ENCODE assay signal across 16 cellular contexts in genomic region chr12:115251727-115252126, GRCh38.
"Had no signal": no experiment of that assay in that cellular context is flagged by ENCODE, and none has a peak within 500 bp of the region (broad histone marks: within the 10 kb centered on the region; RNA-seq: fewer than 3 reads in every experiment).

No MANE protein-coding gene starts in this region.

- H3K36me3 ChIP-seq: heart left ventricle, thoracic aorta had no signal

- ATAC-seq: activated naive CD4-positive, alpha-beta T cell treated with anti-CD3 and anti-CD28 coated beads, Interleukin-2, amount 50 U/mL, for 72 hours; activated T-cell treated with anti-CD3 and anti-CD28 coated beads, Interleukin-2, amount 50 U/mL, for 72 hours; heart left ventricle; left lobe of liver; WTC11 had no signal

- H3K36me3 Mint-ChIP-seq: naive B cell had no signal

- H3K27ac Mint-ChIP-seq: activated CD4-positive, alpha-beta memory T cell treated with anti-CD3 and anti-CD28 coated beads, Interleukin-2, amount 10 ng/mL, durations not matched to agents 7 days and 5 days; activated naive CD4-positive, alpha-beta T cell treated with anti-CD3 and anti-CD28 coated beads, Interleukin-2, amount 50 U/mL, for 72 hours; activated T-cell treated with anti-CD3 and anti-CD28 coated beads, Interleukin-2, amount 50 U/mL, for 72 hours; WTC11 had no signal

- H3K4me1 ChIP-seq: heart left ventricle, parathyroid adenoma had no signal

- H3K27ac ChIP-seq: heart left ventricle, parathyroid adenoma, thoracic aorta had no signal

- H3K4me3 Mint-ChIP-seq: activated CD4-positive, alpha-beta memory T cell treated with anti-CD3 and anti-CD28 coated beads, Interleukin-2, amount 10 ng/mL, durations not matched to agents 7 days and 5 days; activated T-cell treated with anti-CD3 and anti-CD28 coated beads, Interleukin-2, amount 50 U/mL, for 72 hours; WTC11 had no signal

- H3K9me3 ChIP-seq: heart left ventricle, thoracic aorta had no signal

- DNase-seq: activated CD4-positive, alpha-beta memory T cell treated with anti-CD3 and anti-CD28 coated beads, Interleukin-2, amount 10 ng/mL, durations not matched to agents 7 days and 5 days; activated CD4-positive, alpha-beta T cell treated with anti-CD3 and anti-CD28 coated beads for 4 hours; activated gamma-delta T cell; activated T-cell treated with anti-CD3 and anti-CD28 coated beads, Interleukin-2, amount 50 U/mL, for 72 hours; amniotic stem cell; effector CD8-positive, alpha-beta T cell; foreskin melanocyte; heart left ventricle; naive B cell; stimulated activated CD4-positive, alpha-beta T cell treated with anti-CD3 and anti-CD28 coated beads, Interleukin-1b, Interleukin-23, amount 100 ng/mL, for 48 hours had no signal

- H3K4me1 Mint-ChIP-seq: activated CD4-positive, alpha-beta memory T cell treated with anti-CD3 and anti-CD28 coated beads, Interleukin-2, amount 10 ng/mL, durations not matched to agents 7 days and 5 days; naive B cell had no signal

- H3K9ac ChIP-seq: parathyroid adenoma had no signal

- H3K27me3 Mint-ChIP-seq: activated CD4-positive, alpha-beta memory T cell treated with anti-CD3 and anti-CD28 coated beads, Interleukin-2, amount 10 ng/mL, durations not matched to agents 7 days and 5 days had no signal

- H3K4me3 ChIP-seq: heart left ventricle, thoracic aorta had no signal

- FAIRE-seq: TTC549 had no signal
